30 cellular contexts compared by ENCODE assay signal in genomic region chrX:42109428-42109827, GRCh38.
DNase-seq lines count a peak whose midpoint lies in the region; ATAC-seq and TF ChIP-seq lines count a peak whose summit lies in the region.
"Had no signal": no experiment of that assay in that cellular context is flagged by ENCODE, and none has a peak within 500 bp of the region (broad histone marks: within the 10 kb centered on the region; RNA-seq: fewer than 3 reads in every experiment).

No MANE protein-coding gene starts in this region.

- H3K4me2 ChIP-seq in OCI-LY3 (ENCODE audit: low read length), result 0 out of 2 replicates have a peak overlapping the region, but pooled peaks have one; percentile 7

- H3K9me3 ChIP-seq in OCI-LY3 (ENCODE audit: insufficient read depth, low read length), result no peaks in the 10 kb centered on the region
- no peaks in the 10 kb centered on the region for H3K9me3 ChIP-seq in naive thymus-derived CD4-positive, alpha-beta T cell (ENCODE audit: control insufficient read depth in 2 of 3, low read length in 3 of 3)
- H3K9me3 ChIP-seq: neutrophil, SJSA1, suprapubic skin, upper lobe of right lung had no signal

- peaks cover 10% of the 10 kb centered on the region for H3K9me3 Mint-ChIP-seq in activated naive CD4-positive, alpha-beta T cell treated with anti-CD3 and anti-CD28 coated beads, Interleukin-2, amount 10 ng/mL, durations not matched to agents 7 days and 5 days
- H3K9me3 Mint-ChIP-seq in naive thymus-derived CD4-positive, alpha-beta T cell, result peaks cover 0 to 14% (median 0%) of the 10 kb centered on the region in 11 donors
- H3K9me3 Mint-ChIP-seq: central memory CD8-positive, alpha-beta T cell had no signal

- no peak for DNase-seq in activated naive CD4-positive, alpha-beta T cell treated with anti-CD3 and anti-CD28 coated beads, Interleukin-2, amount 10 ng/mL, durations not matched to agents 7 days and 5 days
- no peak for DNase-seq in activated naive CD4-positive, alpha-beta T cell treated with Interleukin-2 at 50 U/mL for 16 hours
- DNase-seq in naive thymus-derived CD4-positive, alpha-beta T cell, result peak in 1 of 9 donors; percentile 9
- DNase-seq in cerebellar cortex (ENCODE audit: low spot score) (no peak), DMS79 (lab: John Stamatoyannopoulos, UW) (no peak), erythroblast (lab: John Stamatoyannopoulos, UW) (no peak)
- DNase-seq: activated CD4-positive, alpha-beta T cell treated with anti-CD3 and anti-CD28 coated beads for 48 hours; COR-L47; dermis blood vessel endothelial cell; GF-D8; HCEC 1CT; hippocampal formation; KBM-7; NCI-H1436; NCI-H2081 treated with DMSO at 0.1 percent for 48 hours; NCI-H345; NCI-H774; RPMI8226; stimulated activated CD4-positive, alpha-beta T cell treated with anti-CD3 and anti-CD28 coated beads, Interleukin-4, amount 100 ng/mL, for 24 hours; upper lobe of right lung had no signal

- TF ChIP-seq POLR2A in erythroblast (IDR thresholded peaks at IDR 0.05; ENCODE audit: low read length), result no peak

- H3K4me1 Mint-ChIP-seq in activated naive CD4-positive, alpha-beta T cell treated with anti-CD3 and anti-CD28 coated beads, Interleukin-2, amount 10 ng/mL, durations not matched to agents 7 days and 5 days, result peaks cover 37% of the 10 kb centered on the region
- H3K4me1 Mint-ChIP-seq in naive thymus-derived CD4-positive, alpha-beta T cell, result peaks cover 2 to 23% (median 11%) of the 10 kb centered on the region in 7 donors

- H3K27me3 Mint-ChIP-seq in activated naive CD4-positive, alpha-beta T cell treated with anti-CD3 and anti-CD28 coated beads, Interleukin-2, amount 10 ng/mL, durations not matched to agents 7 days and 5 days, result no peaks in the 10 kb centered on the region
- H3K27me3 Mint-ChIP-seq in naive thymus-derived CD4-positive, alpha-beta T cell, result no peaks in the 10 kb centered on the region
- H3K27me3 Mint-ChIP-seq: B cell; central memory CD8-positive, alpha-beta T cell; progenitor cell of endocrine pancreas had no signal

- no peak overlapping the region for H3K9ac ChIP-seq in OCI-LY3 (ENCODE audit: low read length)

- intact Hi-C loops in naive thymus-derived CD4-positive, alpha-beta T cell (cut with micrococcal nuclease), result no loop called here

- peaks cover 13% of the 10 kb centered on the region for H3K36me3 Mint-ChIP-seq in activated naive CD4-positive, alpha-beta T cell treated with anti-CD3 and anti-CD28 coated beads, Interleukin-2, amount 10 ng/mL, durations not matched to agents 7 days and 5 days
- H3K36me3 Mint-ChIP-seq in naive thymus-derived CD4-positive, alpha-beta T cell, result peaks cover 0 to 21% (median 5%) of the 10 kb centered on the region in 5 donors
- H3K36me3 Mint-ChIP-seq: stimulated activated effector memory CD8-positive, alpha-beta T cell treated with anti-CD3 and anti-CD28 coated beads, Interleukin-12 subunit alpha, Interleukin-12 subunit beta, amount 100 ng/mL, for 72 hours had no signal

- no peaks in the 10 kb centered on the region for H4K20me1 ChIP-seq in OCI-LY3 (ENCODE audit: insufficient read depth, low read length)

- H2AFZ ChIP-seq in OCI-LY3 (ENCODE audit: low read depth, low read length), result no peak overlapping the region

- CTCF ChIA-PET in activated naive CD4-positive, alpha-beta T cell treated with anti-CD3 and anti-CD28 coated beads, Interleukin-2, amount 10 ng/mL, durations not matched to agents 7 days and 5 days (lab: Charles Lee), result interaction anchor here (0.6 to 0.7 kb wide), 2 partner anchors 43 to 275 kb away, joined by 3 read pairs; no protein-coding TSS in a partner anchor
- CTCF ChIA-PET in naive thymus-derived CD4-positive, alpha-beta T cell (lab: Charles Lee), result interaction anchor here (0.6 kb wide), 1 partner anchor 750 kb away, joined by 7 read pairs; no protein-coding TSS in a partner anchor

- no peak overlapping the region for H3K27ac ChIP-seq in OCI-LY3 (ENCODE audit: low read length)
- no peak overlapping the region for H3K27ac ChIP-seq in naive thymus-derived CD4-positive, alpha-beta T cell (ENCODE audit: low read depth, low read length)
- H3K27ac ChIP-seq: neutrophil, SJSA1, suprapubic skin, upper lobe of right lung had no signal

- peak overlapping the region; percentile 74 for H3K27ac Mint-ChIP-seq in activated naive CD4-positive, alpha-beta T cell treated with anti-CD3 and anti-CD28 coated beads, Interleukin-2, amount 10 ng/mL, durations not matched to agents 7 days and 5 days
- peak overlapping the region in 6 of 9 donors; percentile 1 to 75 (median 50) for H3K27ac Mint-ChIP-seq in naive thymus-derived CD4-positive, alpha-beta T cell
- H3K27ac Mint-ChIP-seq: B cell; progenitor cell of endocrine pancreas; stimulated activated effector memory CD8-positive, alpha-beta T cell treated with anti-CD3 and anti-CD28 coated beads, Interleukin-12 subunit alpha, Interleukin-12 subunit beta, amount 100 ng/mL, for 72 hours had no signal

- H3K36me3 ChIP-seq in OCI-LY3 (replicated peaks; ENCODE audit: low read depth, low read length), result no peaks in the 10 kb centered on the region
- H3K36me3 ChIP-seq in naive thymus-derived CD4-positive, alpha-beta T cell (ENCODE audit: control insufficient read depth in 2 of 3, insufficient read depth in 3 of 3, low read length in 3 of 3), result no peaks in the 10 kb centered on the region
- H3K36me3 ChIP-seq: neutrophil, SJSA1, suprapubic skin, upper lobe of right lung had no signal

- peak; percentile 68 for ATAC-seq in GM18511 (IDR thresholded peaks at IDR 0.05; ENCODE audit: unreplicated experiment)
- no peak for ATAC-seq in naive thymus-derived CD4-positive, alpha-beta T cell
- ATAC-seq: sciatic nerve; stimulated activated effector memory CD8-positive, alpha-beta T cell treated with anti-CD3 and anti-CD28 coated beads, Interleukin-12 subunit alpha, Interleukin-12 subunit beta, amount 100 ng/mL, for 72 hours; upper lobe of right lung had no signal

- no peaks in the 10 kb centered on the region for H3K27me3 ChIP-seq in OCI-LY3 (ENCODE audit: low read depth, low read length)
- no peaks in the 10 kb centered on the region for H3K27me3 ChIP-seq in naive thymus-derived CD4-positive, alpha-beta T cell (ENCODE audit: control insufficient read depth in 2 of 2, insufficient read depth in 2 of 2, low read length in 2 of 2)
- H3K27me3 ChIP-seq: neutrophil, SJSA1, suprapubic skin, upper lobe of right lung had no signal

- POLR2A ChIA-PET in naive thymus-derived CD4-positive, alpha-beta T cell (lab: Charles Lee), result interaction anchor here (0.5 kb wide), 1 partner anchor 16 kb away, joined by 3 read pairs; no protein-coding TSS in a partner anchor

- H3K79me2 ChIP-seq in OCI-LY3 (ENCODE audit: low read length), result no peaks in the 10 kb centered on the region

- H3K4me3 ChIP-seq in OCI-LY3 (ENCODE audit: low read length), result no peak overlapping the region
- no peak overlapping the region for H3K4me3 ChIP-seq in naive thymus-derived CD4-positive, alpha-beta T cell (ENCODE audit: low read length)
- H3K4me3 ChIP-seq: SJSA1, suprapubic skin, upper lobe of right lung had no signal

- no peak overlapping the region for H3K4me3 Mint-ChIP-seq in activated naive CD4-positive, alpha-beta T cell treated with anti-CD3 and anti-CD28 coated beads, Interleukin-2, amount 10 ng/mL, durations not matched to agents 7 days and 5 days
- H3K4me3 Mint-ChIP-seq in naive thymus-derived CD4-positive, alpha-beta T cell, result peak overlapping the region in 7 of 10 donors; percentile 1 to 39 (median 24)
- H3K4me3 Mint-ChIP-seq: B cell; central memory CD8-positive, alpha-beta T cell; stimulated activated effector memory CD8-positive, alpha-beta T cell treated with anti-CD3 and anti-CD28 coated beads, Interleukin-12 subunit alpha, Interleukin-12 subunit beta, amount 100 ng/mL, for 72 hours had no signal

- H3K4me1 ChIP-seq in OCI-LY3 (ENCODE audit: low read length), result peaks cover 18% of the 10 kb centered on the region
- peaks cover 0 to 7% of the 10 kb centered on the region in 2 donors for H3K4me1 ChIP-seq in naive thymus-derived CD4-positive, alpha-beta T cell (ENCODE audit: control insufficient read depth in 2 of 2, insufficient read depth in 2 of 2, low read length in 2 of 2)
- H3K4me1 ChIP-seq: SJSA1, suprapubic skin, upper lobe of right lung had no signal

- no peak for TF ChIP-seq CTCF in OCI-LY3 (IDR thresholded peaks at IDR 0.05; ENCODE audit: low read depth, low read length)
